ENCODE assay signal across 22 cellular contexts in genomic region chr7:621572-622285, GRCh38.
DNase-seq lines count a peak whose midpoint lies in the region; ATAC-seq and TF ChIP-seq lines count a peak whose summit lies in the region.
"Had no signal": no experiment of that assay in that cellular context is flagged by ENCODE, and none has a peak within 500 bp of the region (broad histone marks: within the 10 kb centered on the region; RNA-seq: fewer than 3 reads in every experiment).

No MANE protein-coding gene starts in this region.

- H2BK5ac ChIP-seq in IMR-90 (ENCODE audit: low read depth, low read length, poor library complexity, severe bottlenecking): no peak overlapping the region

- in situ Hi-C loops in IMR-90 (cut with MboI; ENCODE audit: low sequenced_read_pairs): no loop called here

- TF ChIP-seq CTCF in CD8-positive, alpha-beta T cell (IDR thresholded peaks at IDR 0.05): no peak
- TF ChIP-seq CTCF in IMR-90 (conservative IDR thresholded peaks at IDR 0.05; ENCODE audit: low read depth, low read length) (no peak), hepatocyte (IDR thresholded peaks at IDR 0.05; ENCODE audit: poor library complexity) (no peak), progenitor cell of endocrine pancreas (IDR thresholded peaks at IDR 0.05; ENCODE audit: unreplicated experiment) (no peak)

- no peak overlapping the region for H4K91ac ChIP-seq in IMR-90 (ENCODE audit: insufficient read depth, low read depth, low read length)

- no peak for TF ChIP-seq POLR2A in IMR-90 (IDR thresholded peaks at IDR 0.05; ENCODE audit: low read depth, low read length)

- H3K36me3 Mint-ChIP-seq in CD8-positive, alpha-beta T cell: peaks cover 50% of the 10 kb centered on the region
- H3K36me3 Mint-ChIP-seq in progenitor cell of endocrine pancreas (ENCODE audit: insufficient read depth): peaks cover 42% of the 10 kb centered on the region

- H3K9me3 Mint-ChIP-seq in CD8-positive, alpha-beta T cell: peaks cover 25% of the 10 kb centered on the region
- H3K9me3 Mint-ChIP-seq in progenitor cell of endocrine pancreas (ENCODE audit: low read depth): peaks cover 26% of the 10 kb centered on the region

- no peaks in the 10 kb centered on the region for H3K9me2 ChIP-seq in hepatocyte (replicated peaks; ENCODE audit: insufficient read depth)

- H3K4me3 Mint-ChIP-seq in CD8-positive, alpha-beta T cell: no peak overlapping the region
- no peak overlapping the region for H3K4me3 Mint-ChIP-seq in progenitor cell of endocrine pancreas (ENCODE audit: low read depth)
- H3K4me3 Mint-ChIP-seq: activated naive CD4-positive, alpha-beta T cell treated with anti-CD3 and anti-CD28 coated beads, Interleukin-2, amount 50 U/mL, for 24 hours; CD14-positive monocyte; central memory CD8-positive, alpha-beta T cell; HFFc6 had no signal

- POLR2A ChIA-PET in CD8-positive, alpha-beta T cell (lab: Charles Lee): interaction anchor here (1.3 kb wide), 1 partner anchor 12 kb away, joined by 3 read pairs; no protein-coding TSS in a partner anchor
- POLR2A ChIA-PET in IMR-90 (lab: Charles Lee; ENCODE audit: unreplicated experiment): no interaction called here

- no peak overlapping the region for H3K23ac ChIP-seq in IMR-90 (ENCODE audit: low read depth, low read length)

- H3K36me3 ChIP-seq in CD8-positive, alpha-beta T cell (ENCODE audit: insufficient read depth, low read length): no peaks in the 10 kb centered on the region
- no peaks in the 10 kb centered on the region for H3K36me3 ChIP-seq in IMR-90 (ENCODE audit: control insufficient read depth, insufficient read depth, low read length)
- no peaks in the 10 kb centered on the region for H3K36me3 ChIP-seq in hepatocyte (replicated peaks; ENCODE audit: insufficient read depth, low read depth)

- 100% methylated on average over 1 of the region's 8 CpGs; no CpG with 5 or more reads in 1 of the 2 experiments for WGBS in IMR-90 (ENCODE audit: extremely low coverage in 2 of 2, insufficient read length in 1 of 2), 2 experiments
- WGBS in hepatocyte (ENCODE audit: low lambda C conversion rate, missing lambda C conversion rate): 73% methylated on average over 8 of the region's 8 CpGs

- peak overlapping the region; percentile 32 for H3K27ac Mint-ChIP-seq in CD8-positive, alpha-beta T cell
- H3K27ac Mint-ChIP-seq in progenitor cell of endocrine pancreas: peak overlapping the region; percentile 78
- H3K27ac Mint-ChIP-seq: HFFc6 had no signal

- no peak overlapping the region for H2BK15ac ChIP-seq in IMR-90 (ENCODE audit: low read depth, low read length)

- peaks cover 17% of the 10 kb centered on the region for H3K9me3 ChIP-seq in CD8-positive, alpha-beta T cell (ENCODE audit: low read length)
- peaks cover 10% of the 10 kb centered on the region for H3K9me3 ChIP-seq in IMR-90 (ENCODE audit: control insufficient read depth, insufficient read depth, low read length)
- peaks cover 12% of the 10 kb centered on the region for H3K9me3 ChIP-seq in hepatocyte (ENCODE audit: low read depth)

- H2BK20ac ChIP-seq in IMR-90 (ENCODE audit: low read depth, low read length): no peak overlapping the region

- CTCF ChIA-PET in CD8-positive, alpha-beta T cell (lab: Charles Lee): interaction anchor here (1.5 kb wide), 1 partner anchor 51 kb away, joined by 3 read pairs; no protein-coding TSS in a partner anchor
- CTCF ChIA-PET in IMR-90 (lab: Yijun Ruan, JAX): no interaction called here

- no peak overlapping the region for H2AK9ac ChIP-seq in IMR-90 (replicated peaks; ENCODE audit: low read depth, low read length, poor library complexity)

- H4K5ac ChIP-seq in IMR-90 (ENCODE audit: low read depth, low read length): no peak overlapping the region

- BruUV-seq in IMR-90 (replicated peaks; lab: Mats Ljungman, UMichigan): no TSS peak

- H3K4ac ChIP-seq in IMR-90 (ENCODE audit: low read depth, low read length): no peak overlapping the region

- H3K56ac ChIP-seq in IMR-90 (ENCODE audit: extremely low read depth, insufficient read depth, low read length): no peak overlapping the region

- no peak overlapping the region for H4K8ac ChIP-seq in IMR-90 (ENCODE audit: low read depth in 2 of 2, low read length in 2 of 2)

- no peak overlapping the region for H3K9ac ChIP-seq in IMR-90 (ENCODE audit: low read depth, low read length)

- no peak overlapping the region for H2AFZ ChIP-seq in IMR-90 (replicated peaks; ENCODE audit: low read length, poor library complexity)
- no peak overlapping the region for H2AFZ ChIP-seq in hepatocyte

- no peak for DNase-seq in CD8-positive, alpha-beta T cell
- no peak for DNase-seq in IMR-90
- peak; percentile 65 for DNase-seq in hepatocyte (ENCODE audit: low spot score)
- DNase-seq in progenitor cell of endocrine pancreas (ENCODE audit: low spot score, unreplicated experiment): no peak
- no peak for DNase-seq in hepatic stellate cell (ENCODE audit: low spot score)
- DNase-seq: anterior cingulate cortex; DMS 273 treated with DMSO at 0.1 percent for 48 hours; GF-D8; HFFc6; NCI-H1694 treated with DMSO at 0.1 percent for 48 hours; NCI-H774; occipital lobe; stimulated activated CD8-positive, alpha-beta memory T cell treated with anti-CD3 and anti-CD28 coated beads, Interleukin-4, amount 100 ng/mL, for 48 hours; SW 1271 had no signal

- H2BK120ac ChIP-seq in IMR-90 (ENCODE audit: low read depth, low read length): no peak overlapping the region

- H3K4me1 ChIP-seq in CD8-positive, alpha-beta T cell (ENCODE audit: insufficient read depth, low read length): peaks cover 33% of the 10 kb centered on the region
- H3K4me1 ChIP-seq in IMR-90 (ENCODE audit: control insufficient read depth, insufficient read depth, low read length): no peaks in the 10 kb centered on the region
- peaks cover 12% of the 10 kb centered on the region for H3K4me1 ChIP-seq in hepatocyte (ENCODE audit: insufficient read depth)
- H3K4me1 ChIP-seq: foreskin keratinocyte had no signal

- H4K20me1 ChIP-seq in IMR-90 (ENCODE audit: insufficient read depth, low read length) (no peaks in the 10 kb centered on the region), hepatocyte (ENCODE audit: insufficient read depth, poor library complexity, severe bottlenecking) (no peaks in the 10 kb centered on the region)

- H3K27ac ChIP-seq in CD8-positive, alpha-beta T cell (ENCODE audit: low read depth, low read length): no peak overlapping the region
- H3K27ac ChIP-seq in IMR-90 (ENCODE audit: insufficient read depth, low read length): no peak overlapping the region
- peak overlapping the region; percentile 61 for H3K27ac ChIP-seq in hepatocyte
- H3K27ac ChIP-seq: foreskin keratinocyte had no signal

- no peak for TF ChIP-seq RAD21 in IMR-90 (IDR thresholded peaks at IDR 0.05; ENCODE audit: low read length)

- H3K27me3 ChIP-seq in CD8-positive, alpha-beta T cell (ENCODE audit: insufficient read depth, low read length): no peaks in the 10 kb centered on the region
- no peaks in the 10 kb centered on the region for H3K27me3 ChIP-seq in IMR-90 (ENCODE audit: control insufficient read depth, insufficient read depth, low read length)
- H3K27me3 ChIP-seq in hepatocyte: no peaks in the 10 kb centered on the region
- H3K27me3 ChIP-seq: foreskin keratinocyte had no signal

- intact Hi-C loops in CD8-positive, alpha-beta T cell (cut with DNase I, micrococcal nuclease): no loop called here
- intact Hi-C loops in IMR-90 (cut with micrococcal nuclease): no loop called here

- no peaks in the 10 kb centered on the region for H3K9me1 ChIP-seq in IMR-90 (ENCODE audit: insufficient read depth, low read length)

- peaks cover 44% of the 10 kb centered on the region for H3K4me1 Mint-ChIP-seq in CD8-positive, alpha-beta T cell (ENCODE audit: low read depth)
- peaks cover 8% of the 10 kb centered on the region for H3K4me1 Mint-ChIP-seq in progenitor cell of endocrine pancreas (ENCODE audit: low read depth)

- H2AK5ac ChIP-seq in IMR-90 (ENCODE audit: low read depth, low read length): 0 out of 2 replicates have a peak overlapping the region, but pooled peaks have one; percentile 18

- dilution Hi-C loops in IMR-90 (cut with HindIII; ENCODE audit: low sequenced_read_pairs, unreplicated experiment): no loop called here

- no peak overlapping the region for H3K4me3 ChIP-seq in CD8-positive, alpha-beta T cell (ENCODE audit: low read depth, low read length)
- H3K4me3 ChIP-seq in IMR-90 (ENCODE audit: insufficient read depth, low read depth, low read length): no peak overlapping the region
- no peak overlapping the region for H3K4me3 ChIP-seq in hepatocyte
- H3K4me3 ChIP-seq: lung had no signal

- H3K18ac ChIP-seq in IMR-90 (ENCODE audit: low read depth, low read length): no peak overlapping the region

- no peak overlapping the region for H3K4me2 ChIP-seq in IMR-90 (ENCODE audit: low read depth, low read length)
- H3K4me2 ChIP-seq in hepatocyte: peak overlapping the region; percentile 64

- no peaks in the 10 kb centered on the region for H3K79me1 ChIP-seq in IMR-90 (ENCODE audit: low read depth in 1 of 2, low read length in 2 of 2)

- H3K79me2 ChIP-seq in hepatocyte: no peaks in the 10 kb centered on the region

- no peak for ATAC-seq in CD8-positive, alpha-beta T cell
- ATAC-seq in IMR-90 (ENCODE audit: low read depth): no peak
- ATAC-seq in HG02970 (IDR thresholded peaks at IDR 0.05; ENCODE audit: low FRiP score, unreplicated experiment): no peak
- ATAC-seq in HG03439 (IDR thresholded peaks at IDR 0.05; ENCODE audit: unreplicated experiment): no peak
- ATAC-seq: foreskin keratinocyte, right cardiac atrium had no signal

- no peak overlapping the region for H3K14ac ChIP-seq in IMR-90 (replicated peaks; ENCODE audit: low read depth, low read length)

- no peaks in the 10 kb centered on the region for H3K27me3 Mint-ChIP-seq in CD8-positive, alpha-beta T cell (ENCODE audit: low read depth)
- no peaks in the 10 kb centered on the region for H3K27me3 Mint-ChIP-seq in progenitor cell of endocrine pancreas
- H3K27me3 Mint-ChIP-seq: activated naive CD4-positive, alpha-beta T cell treated with anti-CD3 and anti-CD28 coated beads, Interleukin-2, amount 50 U/mL, for 24 hours; central memory CD8-positive, alpha-beta T cell had no signal

TF ChIP-seq in IMR-90, 13 proteins besides CTCF, POLR2A, EP300 and RAD21 (continues in another document):
- no peak for TF ChIP-seq NFE2L2 (IDR thresholded peaks at IDR 0.05; ENCODE audit: low read depth, low read length)
- no peak for TF ChIP-seq BHLHE40 (IDR thresholded peaks at IDR 0.05; ENCODE audit: low read depth, low read length)
- TF ChIP-seq CHD1 (IDR thresholded peaks at IDR 0.05; ENCODE audit: low read depth, low read length): no peak
- TF ChIP-seq MAFK (IDR thresholded peaks at IDR 0.05; ENCODE audit: low read depth, low read length): no peak
- no peak for TF ChIP-seq RFX5 (IDR thresholded peaks at IDR 0.05; ENCODE audit: low read depth, low read length)
- TF ChIP-seq MAZ (IDR thresholded peaks at IDR 0.05; ENCODE audit: borderline replicate concordance, low read depth, low read length): no peak
- no peak for TF ChIP-seq MXI1 (IDR thresholded peaks at IDR 0.05; ENCODE audit: borderline replicate concordance, low read depth, low read length)
- TF ChIP-seq FOS (IDR thresholded peaks at IDR 0.05; ENCODE audit: low read depth, low read length): no peak
